1 cellular context compared by ENCODE assay signal in the genomic region with DNA sequence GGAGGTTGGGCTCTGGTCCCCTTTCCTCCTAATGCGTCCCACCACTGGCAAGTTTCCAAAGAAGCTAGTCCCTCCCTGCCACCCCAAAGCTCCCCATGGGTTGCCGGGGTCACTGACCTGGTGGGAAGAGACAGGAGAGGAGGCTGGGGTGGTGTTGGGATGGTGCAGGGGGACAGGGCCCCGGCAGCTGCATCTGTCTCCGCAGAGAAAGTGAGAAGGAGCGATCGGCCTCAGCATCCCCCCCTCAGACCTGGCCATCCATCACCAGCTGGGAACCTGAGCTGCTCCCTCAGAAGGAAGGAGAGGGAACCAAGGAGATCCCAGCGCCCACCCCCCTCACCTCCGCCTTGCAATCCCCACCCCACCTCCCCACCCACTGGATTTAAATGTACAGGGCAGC.
TF ChIP-seq lines count a peak whose summit lies in the region.

No MANE protein-coding gene starts in this region.

TF ChIP-seq in K562, 482 proteins besides CTCF, POLR2A, EP300 and RAD21:
- no peak for TF ChIP-seq ZC3H8 (IDR thresholded peaks at IDR 0.05)
- TF ChIP-seq RBFOX2 (IDR thresholded peaks at IDR 0.05; ENCODE audit: low read depth, low read length): 0 out of 2 replicates have a peak, but pooled peaks have one; percentile 21
